8 cellular contexts compared by ENCODE assay signal in genomic region chr16:3065742-3066439, GRCh38. TPM values are rescaled to one million over a fixed set of nuclear protein-coding genes. Genes with fewer than 3 reads are reported as not detected.
DNase-seq lines count a peak whose midpoint lies in the region; ATAC-seq and TF ChIP-seq lines count a peak whose summit lies in the region.

No MANE protein-coding gene starts in this region.

- H3K27me3 Mint-ChIP-seq in T-helper 2 cell treated with Interferon-gamma antibody and Interleukin-4, amounts not matched to agents 5 μg/mL and 100 μg/mL, for 36 hours (ENCODE audit: low read depth), result no peaks in the 10 kb centered on the region

- H3K27me3 ChIP-seq in DND-41 (ENCODE audit: insufficient read depth, low read length, poor library complexity) (no peaks in the 10 kb centered on the region), esophagus squamous epithelium (no peaks in the 10 kb centered on the region), rectal smooth muscle tissue (ENCODE audit: control insufficient read depth, insufficient read depth, low read length) (no peaks in the 10 kb centered on the region)

- H3K79me2 ChIP-seq in DND-41 (ENCODE audit: insufficient read depth, low read length), result peaks cover 43% of the 10 kb centered on the region

- H3K4me3 ChIP-seq in DND-41 (ENCODE audit: low read depth in 1 of 2, low read length in 2 of 2), result peak overlapping the region; percentile 41 to 93
- H3K4me3 ChIP-seq in esophagus squamous epithelium, result peak overlapping the region; percentile 7 to 58 (median 36)
- peak overlapping the region; percentile 57 for H3K4me3 ChIP-seq in rectal smooth muscle tissue (ENCODE audit: low read length)

- H3K36me3 ChIP-seq in DND-41 (ENCODE audit: insufficient read depth, low read length) (peaks cover 42% of the 10 kb centered on the region), esophagus squamous epithelium (no peaks in the 10 kb centered on the region), rectal smooth muscle tissue (ENCODE audit: control insufficient read depth, insufficient read depth, low read length) (no peaks in the 10 kb centered on the region)

- peak overlapping the region; percentile 57; the same call in 1 of the 2 replicates for H2AFZ ChIP-seq in DND-41 (ENCODE audit: low read depth, low read length)

- H3K36me3 Mint-ChIP-seq in T-helper 2 cell treated with Interferon-gamma antibody and Interleukin-4, amounts not matched to agents 5 μg/mL and 100 μg/mL, for 36 hours (ENCODE audit: low read depth), result peaks cover 59% of the 10 kb centered on the region

- TF ChIP-seq POLR2A in esophagus squamous epithelium (IDR thresholded peaks at IDR 0.05), result no peak

- no peaks in the 10 kb centered on the region for H3K9me3 ChIP-seq in DND-41 (ENCODE audit: insufficient read depth, low read length, severe bottlenecking)
- H3K9me3 ChIP-seq in esophagus squamous epithelium, result no peaks in the 10 kb centered on the region

- WGBS in esophagus squamous epithelium, 2 donors, result 70 to 77% methylated on average over 11 to 16 of the region's 26 CpGs

- H4K20me1 ChIP-seq in DND-41 (ENCODE audit: insufficient read depth, low read length), result peaks cover 5% of the 10 kb centered on the region; the same call in 1 of the 2 replicates

- H3K27ac Mint-ChIP-seq in T-helper 2 cell treated with Interferon-gamma antibody and Interleukin-4, amounts not matched to agents 5 μg/mL and 100 μg/mL, for 36 hours, result peak overlapping the region; percentile 98

- peak overlapping the region; percentile 85 for H3K4me2 ChIP-seq in DND-41 (ENCODE audit: insufficient read depth, low read length)

- H3K9me3 Mint-ChIP-seq in T-helper 2 cell treated with Interferon-gamma antibody and Interleukin-4, amounts not matched to agents 5 μg/mL and 100 μg/mL, for 36 hours, result peaks cover 4% of the 10 kb centered on the region

- H3K4me1 ChIP-seq in DND-41 (ENCODE audit: insufficient read depth, low read length) (peaks cover 63% of the 10 kb centered on the region), esophagus squamous epithelium (peaks cover 10 to 30% (median 24%) of the 10 kb centered on the region in 3 donors), rectal smooth muscle tissue (ENCODE audit: control insufficient read depth, insufficient read depth, low read length) (no peaks in the 10 kb centered on the region)

- H3K4me1 Mint-ChIP-seq in T-helper 2 cell treated with Interferon-gamma antibody and Interleukin-4, amounts not matched to agents 5 μg/mL and 100 μg/mL, for 36 hours (ENCODE audit: low read depth), result peaks cover 50% of the 10 kb centered on the region

- no peak for TF ChIP-seq CTCF in DND-41 (IDR thresholded peaks at IDR 0.05; ENCODE audit: borderline replicate concordance, extremely low read depth, low read length, poor library complexity, severe bottlenecking)
- no peak for TF ChIP-seq CTCF in esophagus squamous epithelium (IDR thresholded peaks at IDR 0.05)

- intact Hi-C loops in esophagus squamous epithelium (cut with DNase I), result no loop called here

- H3K4me3 Mint-ChIP-seq in T-helper 2 cell treated with Interferon-gamma antibody and Interleukin-4, amounts not matched to agents 5 μg/mL and 100 μg/mL, for 36 hours, result peak overlapping the region; percentile 100

- peak overlapping the region; percentile 66 for H3K9ac ChIP-seq in DND-41 (ENCODE audit: low read depth, low read length)
- peak overlapping the region; percentile 66 for H3K9ac ChIP-seq in rectal smooth muscle tissue (ENCODE audit: low read length)

- ATAC-seq in DND-41 (ENCODE audit: insufficient read depth, low read depth), result peak; percentile 57
- ATAC-seq in HG03039 (IDR thresholded peaks at IDR 0.05; ENCODE audit: unreplicated experiment), result no peak
- no peak for ATAC-seq in HG02678 (IDR thresholded peaks at IDR 0.05; ENCODE audit: unreplicated experiment)
- no peak for ATAC-seq in HG02588 (IDR thresholded peaks at IDR 0.05; ENCODE audit: unreplicated experiment)
- no peak for ATAC-seq in GM21576 (IDR thresholded peaks at IDR 0.05; ENCODE audit: unreplicated experiment)

- H3K27ac ChIP-seq in DND-41 (ENCODE audit: low read length) (peak overlapping the region; percentile 92), esophagus squamous epithelium (peak overlapping the region; percentile 43 to 75 (median 49)), rectal smooth muscle tissue (ENCODE audit: low read depth, low read length) (peak overlapping the region; percentile 38)

- DNase-seq in DND-41, result peak; percentile 48
- DNase-seq in T-helper 2 cell treated with Interferon-gamma antibody and Interleukin-4, amounts not matched to agents 5 μg/mL and 100 μg/mL, for 36 hours (ENCODE audit: low spot score), result no peak
- DNase-seq in esophagus squamous epithelium (lab: John Stamatoyannopoulos, UW), result no peak

RNA-seq across cellular contexts. Expression of gene IL32, which starts 0.5 kb away (rescaled TPM):
- 10 to 100 TPM in 3 of 4 donors, 1 to 10 TPM in 1; 4.6 to 31.7 (median 17.3) TPM for total RNA-seq in esophagus squamous epithelium

RNA-seq across cellular contexts. Expression of gene MMP25, which starts 19.5 kb away (rescaled TPM):
- 1 to 10 TPM in 1 of 4 donors, under 1 TPM in 3; 0.19 to 1.4 (median 0.61) TPM for total RNA-seq in esophagus squamous epithelium

RNA-seq across cellular contexts. Expression of gene BICDL2, which starts 29.1 kb away (rescaled TPM):
- total RNA-seq in esophagus squamous epithelium, result 100 to 1,000 TPM in 2 of 4 donors, 10 to 100 TPM in 2; 54.9 to 204 (median 96.4) TPM

RNA-seq across cellular contexts. Expression of gene ZSCAN10, which starts 33.2 kb away (rescaled TPM):
- total RNA-seq in esophagus squamous epithelium, result not detected

RNA-seq across cellular contexts. Expression of gene THOC6, which starts 42.1 kb away (rescaled TPM):
- total RNA-seq in esophagus squamous epithelium, result 10 to 100 TPM; 17.4 to 27.9 (median 25.8) TPM

Comparison
In these comparisons a context has a peak if more than half of its experiments do, and no peak if none do; other contexts are left out.
1. H3K27ac ChIP-seq: peak in every context shown above with its lines; median percentile 92 in DND-41; 49 in esophagus squamous epithelium; 38 in rectal smooth muscle tissue.